10 cellular contexts compared by ENCODE assay signal in genomic region chr15:92429378-92430066, GRCh38. TPM values are rescaled to one million over a fixed set of nuclear protein-coding genes. Genes with fewer than 3 reads are reported as not detected.
DNase-seq lines count a peak whose midpoint lies in the region; ATAC-seq and TF ChIP-seq lines count a peak whose summit lies in the region.
"Had no signal": no experiment of that assay in that cellular context is flagged by ENCODE, and none has a peak within 500 bp of the region (broad histone marks: within the 10 kb centered on the region; RNA-seq: fewer than 3 reads in every experiment).

No MANE protein-coding gene starts in this region.

- no peaks in the 10 kb centered on the region for H3K9me3 ChIP-seq in hepatocyte (ENCODE audit: low read depth)
- no peaks in the 10 kb centered on the region for H3K9me3 ChIP-seq in colonic mucosa
- no peaks in the 10 kb centered on the region for H3K9me3 ChIP-seq in prostate gland
- H3K9me3 ChIP-seq: vagina had no signal

- DNase-seq in AG09309 (ENCODE audit: low read depth) (peak; percentile 71), T1000 (lab: John Stamatoyannopoulos, UW) (peak; percentile 21), hepatocyte (ENCODE audit: low spot score) (peak; percentile 24), colonic mucosa (no peak), prostate gland (ENCODE audit: low spot score) (no peak), SHP77 (lab: John Stamatoyannopoulos, UW) (no peak)

- ATAC-seq in HG02610 (IDR thresholded peaks at IDR 0.05; ENCODE audit: unreplicated experiment) (peak; percentile 60), HG03196 (IDR thresholded peaks at IDR 0.05; ENCODE audit: unreplicated experiment) (no peak)

- H3K4me2 ChIP-seq in hepatocyte: no peak overlapping the region

- no peak overlapping the region for H3K27ac ChIP-seq in hepatocyte
- no peak overlapping the region for H3K27ac ChIP-seq in colonic mucosa
- no peak overlapping the region for H3K27ac ChIP-seq in prostate gland
- H3K27ac ChIP-seq: vagina had no signal

- WGBS in hepatocyte (ENCODE audit: low lambda C conversion rate, missing lambda C conversion rate): 46% methylated on average over 2 of the region's 2 CpGs
- 64% methylated on average over 2 of the region's 2 CpGs for WGBS in prostate gland

- H3K4me1 ChIP-seq in hepatocyte (ENCODE audit: insufficient read depth) (no peaks in the 10 kb centered on the region), colonic mucosa (no peaks in the 10 kb centered on the region), prostate gland (replicated peaks) (no peaks in the 10 kb centered on the region)
- H3K4me1 ChIP-seq: vagina had no signal

- no peak for TF ChIP-seq POLR2A in prostate gland (IDR thresholded peaks at IDR 0.05)

- no peaks in the 10 kb centered on the region for H3K36me3 ChIP-seq in hepatocyte (replicated peaks; ENCODE audit: insufficient read depth, low read depth)
- no peaks in the 10 kb centered on the region for H3K36me3 ChIP-seq in colonic mucosa
- H3K36me3 ChIP-seq in prostate gland: no peaks in the 10 kb centered on the region
- H3K36me3 ChIP-seq: vagina had no signal

- H3K79me2 ChIP-seq in hepatocyte: no peaks in the 10 kb centered on the region

- H3K27me3 ChIP-seq in hepatocyte: no peaks in the 10 kb centered on the region
- H3K27me3 ChIP-seq in colonic mucosa: no peaks in the 10 kb centered on the region
- no peaks in the 10 kb centered on the region for H3K27me3 ChIP-seq in prostate gland (replicated peaks; ENCODE audit: insufficient read depth)
- H3K27me3 ChIP-seq: vagina had no signal

- H4K20me1 ChIP-seq in hepatocyte (ENCODE audit: insufficient read depth, poor library complexity, severe bottlenecking): no peaks in the 10 kb centered on the region

- intact Hi-C loops in colonic mucosa (cut with DNase I) (no loop called here), prostate gland (cut with DNase I) (no loop called here)

- no peak overlapping the region for H2AFZ ChIP-seq in hepatocyte

- TF ChIP-seq CTCF in AG09309 (IDR thresholded peaks at IDR 0.05; ENCODE audit: control insufficient read depth, insufficient read depth, low read depth, low read length, missing control alignments): no peak
- no peak for TF ChIP-seq CTCF in hepatocyte (IDR thresholded peaks at IDR 0.05; ENCODE audit: poor library complexity)
- TF ChIP-seq CTCF in colonic mucosa (IDR thresholded peaks at IDR 0.05): no peak
- no peak for TF ChIP-seq CTCF in prostate gland (IDR thresholded peaks at IDR 0.05)

- no peak overlapping the region for H3K9ac ChIP-seq in colonic mucosa (ENCODE audit: low read depth in 2 of 2, low read length in 2 of 2)

- no peaks in the 10 kb centered on the region for H3K9me2 ChIP-seq in hepatocyte (replicated peaks; ENCODE audit: insufficient read depth)

- no peak overlapping the region for H3K4me3 ChIP-seq in AG09309 (ENCODE audit: control insufficient read depth, low read depth, low read length)
- H3K4me3 ChIP-seq in hepatocyte: no peak overlapping the region
- no peak overlapping the region for H3K4me3 ChIP-seq in colonic mucosa
- H3K4me3 ChIP-seq in prostate gland: no peak overlapping the region
- H3K4me3 ChIP-seq: vagina had no signal

RNA-seq across cellular contexts. Expression of gene ST8SIA2, which starts 35.8 kb away (rescaled TPM):
- total RNA-seq in hepatocyte (0.48 and 0.87 TPM in 2 replicates), colonic mucosa (under 1 TPM; 0.25 to 0.42 TPM), prostate gland (1 to 10 TPM in 1 of 2 donors, under 1 TPM in 1; 0.73 to 2.3 TPM)
- polyA plus RNA-seq in hepatocyte: 1.1 and 1.7 TPM in 2 replicates
- total RNA-seq: activated CD8-positive, alpha-beta memory T cell treated with anti-CD3 and anti-CD28 coated beads for 36 hours; vagina had no signal

Comparison
In these comparisons a context has a peak if more than half of its experiments do, and no peak if none do; other contexts are left out.
1. DNase-seq: peak in AG09309 (single experiment), T1000 (single experiment) and hepatocyte (single experiment); none in colonic mucosa (single experiment), prostate gland (single experiment) and SHP77 (0 of 2).